ENCODE assay signal across 8 cellular contexts in genomic region chr1:54403808-54404261, GRCh38. TPM values are rescaled to one million over a fixed set of nuclear protein-coding genes. Genes with fewer than 3 reads are reported as not detected.
DNase-seq lines count a peak whose midpoint lies in the region; ATAC-seq and TF ChIP-seq lines count a peak whose summit lies in the region.

No MANE protein-coding gene starts in this region.

- peaks cover 5% of the 10 kb centered on the region for H4K20me1 ChIP-seq in H9 (ENCODE audit: control insufficient read depth, insufficient read depth, insufficient read length)

- no peak overlapping the region for H4K8ac ChIP-seq in H9 (replicated peaks; ENCODE audit: insufficient read length, low read depth, low read length)

- H3K23ac ChIP-seq in H9 (ENCODE audit: insufficient read length, low read depth, low read length), result no peak overlapping the region

- H3K27ac ChIP-seq in H9 (ENCODE audit: insufficient read length, low read depth, low read length), result no peak overlapping the region
- H3K27ac ChIP-seq in vagina, result peak overlapping the region; percentile 66

- H3T11ph ChIP-seq in H9 (ENCODE audit: low read length), result no peak overlapping the region

- H3K56ac ChIP-seq in H9 (ENCODE audit: insufficient read length, low read depth, low read length), result no peak overlapping the region

- H2BK15ac ChIP-seq in H9 (ENCODE audit: low read depth, low read length), result no peak overlapping the region

- H3K4me3 ChIP-seq in vagina, result peak overlapping the region; percentile 79 to 98

- intact Hi-C loops in activated T-helper 1 cell treated with anti-CD3 and anti-CD28 coated beads, Interleukin-12 subunit alpha, Interleukin-12 subunit beta, Interleukin-2, Interleukin-4 antibody, amounts not matched to agents 30 ng/mL and 10 ng/mL and 1 ng/mL, durations not matched to agents 14 hours and 24 hours and 36 hours (cut with micrococcal nuclease), result loop anchor here (5.0 to 10.0 kb wide), 4 partner anchors 282 to 1849 kb away; partner anchors contain the start of genes DHCR24 and TUT4
- intact Hi-C loops in vagina (cut with DNase I) (loop anchor here (10.0 kb wide), 1 partner anchor 79 kb away; no protein-coding TSS in a partner anchor), left cardiac atrium (cut with DNase I) (loop anchor here (5.0 to 10.0 kb wide), 5 partner anchors 47 to 349 kb away; partner anchors contain the start of genes TCEANC2 (in 1 of the 2) and TMEM59 (in 1 of the 2))

- DNase-seq in A172 (ENCODE audit: low spot score) (peak; percentile 66), H9 (no peak), left kidney (ENCODE audit: low read depth, low spot score) (peak; percentile 47), vagina (ENCODE audit: extremely low spot score in 2 of 2) (no peak), left cardiac atrium (no peak), SW480 (ENCODE audit: low spot score) (no peak)
- no peak for DNase-seq in activated T-helper 1 cell treated with anti-CD3 and anti-CD28 coated beads, Interleukin-12 subunit alpha, Interleukin-12 subunit beta, Interleukin-2, Interleukin-4 antibody, amounts not matched to agents 30 ng/mL and 10 ng/mL and 1 ng/mL, durations not matched to agents 14 hours and 24 hours and 36 hours (ENCODE audit: low spot score)

- no peak overlapping the region for H3K4ac ChIP-seq in H9 (ENCODE audit: low read depth, low read length)

- no peak overlapping the region for H2BK20ac ChIP-seq in H9 (ENCODE audit: low read depth, low read length, poor library complexity, severe bottlenecking)

- no peak overlapping the region for H3K18ac ChIP-seq in H9 (ENCODE audit: insufficient read length, low read depth, low read length)

- peak overlapping the region; percentile 77 for H3K4me2 ChIP-seq in H9 (ENCODE audit: insufficient read depth, insufficient read length, low read length)

- H3K27ac Mint-ChIP-seq in H9, result peak overlapping the region in 2 of 3 experiments; percentile 21 to 86; a peak in 1 of 7 replicates
- peak overlapping the region; percentile 70 for H3K27ac Mint-ChIP-seq in activated T-helper 1 cell treated with anti-CD3 and anti-CD28 coated beads, Interleukin-12 subunit alpha, Interleukin-12 subunit beta, Interleukin-2, Interleukin-4 antibody, amounts not matched to agents 30 ng/mL and 10 ng/mL and 1 ng/mL, durations not matched to agents 14 hours and 24 hours and 36 hours

- no peak overlapping the region for H2BK5ac ChIP-seq in H9 (ENCODE audit: insufficient read length, low read length)

- H3K27me3 ChIP-seq in H9 (ENCODE audit: insufficient read depth, low read length), result no peaks in the 10 kb centered on the region
- no peaks in the 10 kb centered on the region for H3K27me3 ChIP-seq in vagina

- no peak overlapping the region for H2BK120ac ChIP-seq in H9 (ENCODE audit: low read depth, low read length, poor library complexity, severe bottlenecking)

- ATAC-seq in HG03460 (IDR thresholded peaks at IDR 0.05; ENCODE audit: unreplicated experiment) (no peak), left cardiac atrium (no peak)

- H3K9ac ChIP-seq in H9 (ENCODE audit: extremely low read depth, insufficient read length, low read length), result no peak overlapping the region

- H3K36me3 ChIP-seq in vagina, result peaks cover 0 to 35% of the 10 kb centered on the region in 2 donors

- peaks cover 38% of the 10 kb centered on the region; the same call in 1 of the 2 replicates for H3K79me2 ChIP-seq in H9 (ENCODE audit: insufficient read depth, low read length)

- no CpG with 5 or more reads among the region's 10 CpGs for WGBS in H9 (ENCODE audit: extremely low coverage, insufficient read length, low lambda C conversion rate)

- no peak overlapping the region for H2BK12ac ChIP-seq in H9 (ENCODE audit: insufficient read length, low read depth, low read length)

- H3K4me1 Mint-ChIP-seq in H9, result peaks cover 49 to 58% of the 10 kb centered on the region in 2 experiments
- H3K4me1 Mint-ChIP-seq in activated T-helper 1 cell treated with anti-CD3 and anti-CD28 coated beads, Interleukin-12 subunit alpha, Interleukin-12 subunit beta, Interleukin-2, Interleukin-4 antibody, amounts not matched to agents 30 ng/mL and 10 ng/mL and 1 ng/mL, durations not matched to agents 14 hours and 24 hours and 36 hours (ENCODE audit: low read depth), result peaks cover 79% of the 10 kb centered on the region

- peaks cover 7% of the 10 kb centered on the region; the same call in 1 of the 2 replicates for H3K4me1 ChIP-seq in H9 (ENCODE audit: insufficient read depth, low read length)
- H3K4me1 ChIP-seq in vagina, result peaks cover 69% of the 10 kb centered on the region

- no peak overlapping the region for H2AFZ ChIP-seq in H9 (ENCODE audit: low read length)

- TF ChIP-seq CTCF in H9 (conservative IDR thresholded peaks at IDR 0.05), result no peak
- no peak for TF ChIP-seq CTCF in vagina (IDR thresholded peaks at IDR 0.05)

- no peak overlapping the region for H4K5ac ChIP-seq in H9 (ENCODE audit: insufficient read length, low read depth, low read length)

- H3K4me3 Mint-ChIP-seq in H9, result peak overlapping the region; percentile 85 to 89
- peak overlapping the region; percentile 88 for H3K4me3 Mint-ChIP-seq in activated T-helper 1 cell treated with anti-CD3 and anti-CD28 coated beads, Interleukin-12 subunit alpha, Interleukin-12 subunit beta, Interleukin-2, Interleukin-4 antibody, amounts not matched to agents 30 ng/mL and 10 ng/mL and 1 ng/mL, durations not matched to agents 14 hours and 24 hours and 36 hours

- peaks cover 14% of the 10 kb centered on the region for H3K23me2 ChIP-seq in H9 (ENCODE audit: insufficient read length, low read depth, low read length, poor library complexity, severe bottlenecking)

- H4K91ac ChIP-seq in H9 (ENCODE audit: insufficient read length, low read depth, low read length), result no peak overlapping the region

- H3K36me3 Mint-ChIP-seq in H9 (ENCODE audit: insufficient read depth in 1 of 3, low read depth in 3 of 3), result peaks cover 50 to 57% (median 54%) of the 10 kb centered on the region in 3 experiments
- peaks cover 52% of the 10 kb centered on the region for H3K36me3 Mint-ChIP-seq in activated T-helper 1 cell treated with anti-CD3 and anti-CD28 coated beads, Interleukin-12 subunit alpha, Interleukin-12 subunit beta, Interleukin-2, Interleukin-4 antibody, amounts not matched to agents 30 ng/mL and 10 ng/mL and 1 ng/mL, durations not matched to agents 14 hours and 24 hours and 36 hours (ENCODE audit: low read depth)

- no peak overlapping the region for H2AK5ac ChIP-seq in H9 (ENCODE audit: insufficient read length, low read length)

- no peak for TF ChIP-seq POLR2A in vagina (IDR thresholded peaks at IDR 0.05)

- H3K9me3 ChIP-seq in H9 (ENCODE audit: control insufficient read depth, low read depth, low read length), result no peaks in the 10 kb centered on the region
- H3K9me3 ChIP-seq in vagina, result no peaks in the 10 kb centered on the region

- H3K79me1 ChIP-seq in H9 (ENCODE audit: insufficient read depth, low read depth, low read length, poor library complexity, severe bottlenecking), result peaks cover 13% of the 10 kb centered on the region

- no peaks in the 10 kb centered on the region for H3K9me3 Mint-ChIP-seq in H9
- H3K9me3 Mint-ChIP-seq in activated T-helper 1 cell treated with anti-CD3 and anti-CD28 coated beads, Interleukin-12 subunit alpha, Interleukin-12 subunit beta, Interleukin-2, Interleukin-4 antibody, amounts not matched to agents 30 ng/mL and 10 ng/mL and 1 ng/mL, durations not matched to agents 14 hours and 24 hours and 36 hours, result no peaks in the 10 kb centered on the region

- H3K27me3 Mint-ChIP-seq in H9 (ENCODE audit: low read depth), result no peaks in the 10 kb centered on the region
- no peaks in the 10 kb centered on the region for H3K27me3 Mint-ChIP-seq in activated T-helper 1 cell treated with anti-CD3 and anti-CD28 coated beads, Interleukin-12 subunit alpha, Interleukin-12 subunit beta, Interleukin-2, Interleukin-4 antibody, amounts not matched to agents 30 ng/mL and 10 ng/mL and 1 ng/mL, durations not matched to agents 14 hours and 24 hours and 36 hours (ENCODE audit: insufficient read depth)

- H3K14ac ChIP-seq in H9 (ENCODE audit: insufficient read depth, low read length), result no peak overlapping the region

RNA-seq across cellular contexts. Expression of gene SSBP3, which starts 2.4 kb away (rescaled TPM):
- total RNA-seq in A172 (2014; rRNA removed; shearing (Covaris generic)), result 14.1 and 19.4 TPM in 2 replicates
- total RNA-seq in H9 (2021) (119 and 126 TPM in 2 replicates), vagina (70.7 TPM), left cardiac atrium (10 to 100 TPM; 23.9 to 45.1 TPM)
- total RNA-seq in activated T-helper 1 cell treated with anti-CD3 and anti-CD28 coated beads, Interleukin-12 subunit alpha, Interleukin-12 subunit beta, Interleukin-2, Interleukin-4 antibody, amounts not matched to agents 30 ng/mL and 10 ng/mL and 1 ng/mL, durations not matched to agents 14 hours and 24 hours and 36 hours, result 98.0 and 110 TPM in 2 replicates

Comparison
In these comparisons a context has a peak if more than half of its experiments do, and no peak if none do; other contexts are left out.
1. DNase-seq: peak in A172 (single experiment) and left kidney (single experiment); none in H9 (single experiment), activated T-helper 1 cell treated with anti-CD3 and anti-CD28 coated beads, Interleukin-12 subunit alpha, Interleukin-12 subunit beta, Interleukin-2, Interleukin-4 antibody, amounts not matched to agents 30 ng/mL and 10 ng/mL and 1 ng/mL, durations not matched to agents 14 hours and 24 hours and 36 hours (single experiment), vagina (0 of 2), left cardiac atrium (single experiment) and SW480 (single experiment).